8 cellular contexts compared by ENCODE assay signal in the genomic region with DNA sequence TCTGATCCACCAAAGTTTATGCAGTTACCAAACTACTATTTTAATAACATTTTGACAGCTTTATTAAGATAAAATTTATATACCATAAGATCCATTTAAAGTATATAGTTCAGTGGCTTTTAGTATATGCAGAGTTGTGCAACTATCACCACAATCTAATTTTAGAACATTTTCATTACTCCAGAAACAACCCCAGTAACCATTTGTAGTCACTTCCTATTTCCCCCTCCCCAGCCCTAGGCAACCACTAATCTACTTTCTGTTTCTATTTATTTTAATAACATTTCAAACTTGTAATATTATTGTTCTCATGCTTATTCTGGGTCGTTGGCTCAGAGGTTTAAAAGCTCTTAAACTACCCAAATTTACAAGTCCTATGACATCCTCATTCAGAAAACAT. TPM values are rescaled to one million over a fixed set of nuclear protein-coding genes. Genes with fewer than 3 reads are reported as not detected.
DNase-seq lines count a peak whose midpoint lies in the region; ATAC-seq and TF ChIP-seq lines count a peak whose summit lies in the region.

No MANE protein-coding gene starts in this region.

- H3K4me1 ChIP-seq in DOHH2 (ENCODE audit: control insufficient read depth, low read length), result peaks cover 29% of the 10 kb centered on the region
- peaks cover 14% of the 10 kb centered on the region for H3K4me1 ChIP-seq in vagina
- peaks cover 0 to 9% (median 0%) of the 10 kb centered on the region in 4 donors for H3K4me1 ChIP-seq in tibial artery

- DNase-seq in central memory CD4-positive, alpha-beta T cell, result peak; percentile 26
- DNase-seq in mesenteric fat pad (ENCODE audit: low spot score) (no peak), vagina (ENCODE audit: extremely low spot score in 2 of 2) (no peak), DMS79 (lab: John Stamatoyannopoulos, UW) (no peak), tibial artery (no peak)

- H3K4me3 ChIP-seq in DOHH2 (ENCODE audit: low read length) (peak overlapping the region; percentile 61), vagina (no peak overlapping the region), tibial artery (no peak overlapping the region)

- H3K4me2 ChIP-seq in DOHH2 (ENCODE audit: low read length), result peak overlapping the region; percentile 63

- H3K79me2 ChIP-seq in DOHH2 (ENCODE audit: control insufficient read depth, low read length), result peaks cover 80% of the 10 kb centered on the region

- intact Hi-C loops in vagina (cut with DNase I), result no loop called here
- intact Hi-C loops in tibial artery (cut with DNase I; ENCODE audit: low total_unique reads), result no loop called here

- TF ChIP-seq POLR2A in vagina (IDR thresholded peaks at IDR 0.05), result no peak

- H3K9me3 ChIP-seq in DOHH2 (ENCODE audit: control insufficient read depth, insufficient read depth, low read length), result no peaks in the 10 kb centered on the region
- no peaks in the 10 kb centered on the region for H3K9me3 ChIP-seq in vagina
- no peaks in the 10 kb centered on the region for H3K9me3 ChIP-seq in tibial artery

- TF ChIP-seq CTCF in DOHH2 (IDR thresholded peaks at IDR 0.05; ENCODE audit: low read depth, low read length, poor library complexity, severe bottlenecking) (no peak), vagina (IDR thresholded peaks at IDR 0.05) (no peak), tibial artery (IDR thresholded peaks at IDR 0.05) (no peak)

- no peaks in the 10 kb centered on the region for H3K27me3 ChIP-seq in DOHH2 (ENCODE audit: control insufficient read depth, low read length)
- no peaks in the 10 kb centered on the region for H3K27me3 ChIP-seq in vagina
- no peaks in the 10 kb centered on the region for H3K27me3 ChIP-seq in tibial artery

- H3F3A ChIP-seq in DOHH2 (ENCODE audit: control insufficient read depth, insufficient read depth), result peaks cover 3% of the 10 kb centered on the region; the same call in 1 of the 2 replicates

- H3K9me2 ChIP-seq in DOHH2 (replicated peaks; ENCODE audit: control insufficient read depth, low read length), result no peaks in the 10 kb centered on the region

- H4K20me1 ChIP-seq in DOHH2 (ENCODE audit: control insufficient read depth, insufficient read depth, low read depth, low read length), result no peaks in the 10 kb centered on the region

- H3K36me3 ChIP-seq in DOHH2 (ENCODE audit: control insufficient read depth, low read length) (no peaks in the 10 kb centered on the region), vagina (no peaks in the 10 kb centered on the region), tibial artery (no peaks in the 10 kb centered on the region)

- H3K27ac ChIP-seq in DOHH2 (ENCODE audit: low read depth, low read length) (peak overlapping the region; percentile 80), vagina (no peak overlapping the region), tibial artery (no peak overlapping the region)

- peak; percentile 77 for ATAC-seq in GM21381 (IDR thresholded peaks at IDR 0.05; ENCODE audit: unreplicated experiment)
- ATAC-seq in HG03565 (IDR thresholded peaks at IDR 0.05; ENCODE audit: unreplicated experiment), result peak; percentile 81

RNA-seq across cellular contexts. Expression of gene XIAP, which starts 18.3 kb away (rescaled TPM):
- 45.2 TPM for total RNA-seq in mesenteric fat pad
- total RNA-seq in vagina, result 15.5 TPM
